In genomic region chr5:78648359-78649219, GRCh38 we compare ENCODE assay signal across 8 cellular contexts. TPM values are rescaled to one million over a fixed set of nuclear protein-coding genes. Genes with fewer than 3 reads are reported as not detected.
A peak's percentile ranks its signal among the peaks of the same experiment; 100 is the strongest.
DNase-seq lines count a peak whose midpoint lies in the region; ATAC-seq, FAIRE-seq and TF ChIP-seq lines count a peak whose summit lies in the region.

A gene with protein sequence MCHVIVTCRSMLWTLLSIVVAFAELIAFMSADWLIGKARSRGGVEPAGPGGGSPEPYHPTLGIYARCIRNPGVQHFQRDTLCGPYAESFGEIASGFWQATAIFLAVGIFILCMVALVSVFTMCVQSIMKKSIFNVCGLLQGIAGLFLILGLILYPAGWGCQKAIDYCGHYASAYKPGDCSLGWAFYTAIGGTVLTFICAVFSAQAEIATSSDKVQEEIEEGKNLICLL (minus strand): TSS chr5:78648772. CDS start chr5:78510213, 138,559 bp downstream.

- H2AFZ ChIP-seq in astrocyte (ENCODE audit: low read depth, low read length) (peak within 1 kb of the TSS; percentile 59), trophoblast cell (ENCODE audit: insufficient read depth, low read length, poor library complexity) (peak within 1 kb of the TSS; percentile 78)

- peak within 1 kb of the TSS; percentile 92 for H3K14ac ChIP-seq in trophoblast cell (ENCODE audit: low read length)

- peaks cover 39 to 54% (median 53%) of the 10 kb centered on the region in 3 donors for H3K27me3 Mint-ChIP-seq in CD14-positive monocyte (ENCODE audit: low read depth in 3 of 3)
- H3K27me3 Mint-ChIP-seq in astrocyte (ENCODE audit: low read depth, unreplicated experiment), result no peaks in the 10 kb centered on the region

- H3K4me3 ChIP-seq in astrocyte (ENCODE audit: insufficient read depth, low read depth, low read length), result peak within 1 kb of the TSS; percentile 86
- peak within 1 kb of the TSS; percentile 91 for H3K4me3 ChIP-seq in trophoblast cell (ENCODE audit: low read depth, low read length)

- H3K23ac ChIP-seq in trophoblast cell (ENCODE audit: low read length), result no peak within 1 kb of the TSS

- peak within 1 kb of the TSS; percentile 69 for H2BK12ac ChIP-seq in trophoblast cell (ENCODE audit: low read length)

- H3K27me3 ChIP-seq in astrocyte (ENCODE audit: insufficient read depth, low read length), result no peaks in the 10 kb centered on the region
- H3K27me3 ChIP-seq in trophoblast cell (ENCODE audit: insufficient read depth, low read length), result no peaks in the 10 kb centered on the region

- H3K79me1 ChIP-seq in trophoblast cell (ENCODE audit: low read length), result peaks cover 22% of the 10 kb centered on the region

- H3K4me1 Mint-ChIP-seq in CD14-positive monocyte (peaks cover 14% of the 10 kb centered on the region), astrocyte (ENCODE audit: low read depth, unreplicated experiment) (peaks cover 32% of the 10 kb centered on the region)

- peak within 1 kb of the TSS; percentile 94 for H4K12ac ChIP-seq in trophoblast cell (ENCODE audit: low read depth, low read length)

- TF ChIP-seq CTCF in CD14-positive monocyte (IDR thresholded peaks at IDR 0.05) (no peak), astrocyte (IDR thresholded peaks at IDR 0.05; ENCODE audit: insufficient read depth, low read depth, low read length) (no peak)

- H3K9ac ChIP-seq in astrocyte (ENCODE audit: low read length) (peak within 1 kb of the TSS; percentile 95), trophoblast cell (ENCODE audit: low read length) (peak within 1 kb of the TSS; percentile 91)

- H2AK5ac ChIP-seq in trophoblast cell (ENCODE audit: low read length), result no peak within 1 kb of the TSS

- H4K20me1 ChIP-seq in astrocyte (ENCODE audit: insufficient read depth, low read length), result peaks cover 23% of the 10 kb centered on the region

- ATAC-seq in GM19025 (IDR thresholded peaks at IDR 0.05; ENCODE audit: low read depth, unreplicated experiment) (peak; percentile 58), HG03139 (IDR thresholded peaks at IDR 0.05; ENCODE audit: unreplicated experiment) (peak; percentile 49), left ventricle myocardium superior (peak; percentile 92)

- no peaks in the 10 kb centered on the region for H3K9me3 ChIP-seq in astrocyte (ENCODE audit: insufficient read depth, low read depth, low read length)
- H3K9me3 ChIP-seq in trophoblast cell (ENCODE audit: insufficient read depth, low read depth, low read length), result no peaks in the 10 kb centered on the region

- peak within 1 kb of the TSS; percentile 94 for H4K91ac ChIP-seq in trophoblast cell (ENCODE audit: low read depth, low read length)

- H2BK120ac ChIP-seq in trophoblast cell (ENCODE audit: insufficient read depth, low read length, poor library complexity), result peak within 1 kb of the TSS; percentile 90

- WGBS in trophoblast cell (ENCODE audit: extremely low coverage, insufficient coverage, insufficient read length), result no CpG with 5 or more reads among the region's 112 CpGs

- peaks cover 3% of the 10 kb centered on the region for H3K36me3 ChIP-seq in astrocyte (ENCODE audit: insufficient read depth, low read length)
- H3K36me3 ChIP-seq in trophoblast cell (ENCODE audit: control insufficient read depth in 1 of 2, insufficient read depth in 2 of 2, low read length in 2 of 2), result no peaks in the 10 kb centered on the region

- peak within 1 kb of the TSS; percentile 99 for H3K18ac ChIP-seq in trophoblast cell (ENCODE audit: low read length)

- peak within 1 kb of the TSS; percentile 94 for H3K4ac ChIP-seq in trophoblast cell (ENCODE audit: low read depth, low read length)

- peak within 1 kb of the TSS; percentile 97 for H3K4me2 ChIP-seq in astrocyte (ENCODE audit: low read length)
- peak within 1 kb of the TSS; percentile 94 for H3K4me2 ChIP-seq in trophoblast cell (ENCODE audit: low read length)

- H3K79me2 ChIP-seq in astrocyte (ENCODE audit: insufficient read depth, low read length) (peaks cover 44% of the 10 kb centered on the region), trophoblast cell (ENCODE audit: control insufficient read depth, insufficient read depth, low read length, poor library complexity) (peaks cover 20% of the 10 kb centered on the region)

- peak within 1 kb of the TSS in 3 of 7 donors; percentile 30 to 62 (median 42) for H3K27ac Mint-ChIP-seq in CD14-positive monocyte
- H3K27ac Mint-ChIP-seq in astrocyte (ENCODE audit: unreplicated experiment), result peak within 1 kb of the TSS; percentile 94

- intact Hi-C loops in CD14-positive monocyte (cut with micrococcal nuclease) (loop anchor here (5.0 to 10.0 kb wide), 3 partner anchors 154 to 284 kb away; partner anchors contain the start of gene SCAMP1 (in 1 of the 2)), left ventricle myocardium superior (cut with micrococcal nuclease) (no loop called here)

- H3K27ac ChIP-seq in astrocyte (ENCODE audit: low read depth, low read length) (peak within 1 kb of the TSS; percentile 88), trophoblast cell (ENCODE audit: low read depth, low read length) (peak within 1 kb of the TSS; percentile 96)

- peak within 1 kb of the TSS; percentile 76 to 95 for H3K4me3 Mint-ChIP-seq in CD14-positive monocyte
- H3K4me3 Mint-ChIP-seq in astrocyte (ENCODE audit: unreplicated experiment), result peak within 1 kb of the TSS; percentile 95

- FAIRE-seq in astrocyte (lab: Jason Lieb, UNC), result no peak

- peak within 1 kb of the TSS; percentile 95 for H4K8ac ChIP-seq in trophoblast cell (ENCODE audit: low read depth, low read length)

- H3K4me1 ChIP-seq in astrocyte (ENCODE audit: insufficient read depth, low read length) (peaks cover 26% of the 10 kb centered on the region), trophoblast cell (ENCODE audit: control insufficient read depth in 1 of 2, insufficient read depth in 2 of 2, low read length in 2 of 2) (peaks cover 16 to 19% of the 10 kb centered on the region in 2 experiments)

- peaks cover 0 to 14% (median 5%) of the 10 kb centered on the region in 7 donors for H3K9me3 Mint-ChIP-seq in CD14-positive monocyte
- no peaks in the 10 kb centered on the region for H3K9me3 Mint-ChIP-seq in astrocyte (ENCODE audit: unreplicated experiment)

- no peak for DNase-seq in CD14-positive monocyte (ENCODE audit: low spot score)
- DNase-seq in OCI-M1 (lab: John Stamatoyannopoulos, UW), result peak; percentile 36
- DNase-seq in astrocyte (ENCODE audit: low read depth), result peak; percentile 56
- DNase-seq in left ventricle myocardium superior, result peak; percentile 88
- peak; percentile 62 to 77 for DNase-seq in trophoblast cell
- no peak for DNase-seq in NCI-H187 treated with DMSO at 0.1 percent for 48 hours (lab: John Stamatoyannopoulos, UW)

- peak within 1 kb of the TSS; percentile 94 for H2BK5ac ChIP-seq in trophoblast cell (ENCODE audit: low read depth, low read length, poor library complexity)

- H3K36me3 Mint-ChIP-seq in CD14-positive monocyte, result peaks cover 8 to 9% of the 10 kb centered on the region in 2 donors
- no peaks in the 10 kb centered on the region for H3K36me3 Mint-ChIP-seq in astrocyte (ENCODE audit: low read depth, unreplicated experiment)

RNA-seq across cellular contexts. Expression of the gene that starts here (rescaled TPM):
- 10 to 100 TPM in 1 of 2 donors, 1 to 10 TPM in 1; 7.3 to 11.6 TPM for polyA plus RNA-seq in CD14-positive monocyte
- total RNA-seq in astrocyte, result 17.0 and 19.8 TPM in 2 replicates
- total RNA-seq in left ventricle myocardium superior, result 5.4 TPM
- 27.9 and 29.1 TPM in 2 replicates for polyA plus RNA-seq in trophoblast cell (2013)

Comparison
In these comparisons a context has a peak if more than half of its experiments do, and no peak if none do; other contexts are left out.
1. DNase-seq: peak in OCI-M1 (single experiment), astrocyte (single experiment), left ventricle myocardium superior (single experiment) and trophoblast cell (2 of 2); none in CD14-positive monocyte (single experiment) and NCI-H187 treated with DMSO at 0.1 percent for 48 hours (single experiment).
2. Peak in every context shown above with its lines, with median percentiles within 50 percentile points of each other: ATAC-seq.